15 cellular contexts compared by ENCODE assay signal in the genomic region with DNA sequence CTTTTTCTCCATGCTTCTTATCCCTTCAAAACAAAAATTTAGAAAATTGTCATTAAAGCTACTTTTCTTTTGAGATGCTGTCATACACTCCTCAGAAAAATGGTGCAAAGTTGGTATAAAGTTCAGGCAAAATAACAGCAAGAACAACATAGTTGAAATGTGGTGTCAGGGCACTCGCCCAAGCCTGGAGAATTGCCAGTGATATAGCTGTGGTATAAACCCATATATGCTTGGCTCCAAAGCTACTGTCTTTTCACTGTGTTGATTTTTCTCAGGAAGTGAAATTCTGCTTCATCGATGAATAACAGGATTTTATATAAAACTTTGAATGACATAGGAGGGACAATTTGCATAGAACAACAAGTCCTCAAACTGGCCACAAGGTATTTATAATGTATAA.
A peak's percentile ranks its signal among the peaks of the same experiment; 100 is the strongest.
DNase-seq lines count a peak whose midpoint lies in the region; ATAC-seq and TF ChIP-seq lines count a peak whose summit lies in the region.
"Had no signal": no experiment of that assay in that cellular context is flagged by ENCODE, and none has a peak within 500 bp of the region (broad histone marks: within the 10 kb centered on the region; RNA-seq: fewer than 3 reads in every experiment).

No MANE protein-coding gene starts in this region.

- no peaks in the 10 kb centered on the region for H3K4me1 Mint-ChIP-seq in MCF 10A (ENCODE audit: insufficient read depth, unreplicated experiment)
- H3K4me1 Mint-ChIP-seq: B cell, GM23338 had no signal

- no peaks in the 10 kb centered on the region for H4K20me1 ChIP-seq in mammary epithelial cell (ENCODE audit: insufficient read depth, low read length)

- intact Hi-C loops in mammary epithelial cell (cut with micrococcal nuclease), result no loop called here
- intact Hi-C loops in MCF 10A (cut with micrococcal nuclease), result no loop called here

- TF ChIP-seq CTCF in mammary epithelial cell (conservative IDR thresholded peaks at IDR 0.05 in 1 of 2, IDR thresholded peaks at IDR 0.05 in 1 of 2; ENCODE audit: extremely low read depth in 1 of 2, insufficient read depth in 1 of 2, low read depth in 1 of 2, low read length in 2 of 2) (no peak), MCF 10A (IDR thresholded peaks at IDR 0.05; ENCODE audit: unreplicated experiment) (no peak), cardiac fibroblast (IDR thresholded peaks at IDR 0.05; ENCODE audit: low read depth, low read length) (no peak), fibroblast of the aortic adventitia (IDR thresholded peaks at IDR 0.05; ENCODE audit: insufficient read depth, low read length) (no peak)

- peak overlapping the region; percentile 32 for H2AFZ ChIP-seq in mammary epithelial cell (ENCODE audit: low read depth, low read length)
- H2AFZ ChIP-seq: GM23338 had no signal

- no peak overlapping the region for H3K4me2 ChIP-seq in mammary epithelial cell (ENCODE audit: insufficient read depth, low read depth, low read length)
- H3K4me2 ChIP-seq: GM23338 had no signal

- H3K36me3 ChIP-seq in mammary epithelial cell (ENCODE audit: insufficient read depth, low read length), result no peaks in the 10 kb centered on the region

- CTCF ChIA-PET in mammary epithelial cell (lab: Charles Lee; ENCODE audit: low non-redundant PET) (no interaction called here), MCF 10A (lab: Yijun Ruan, JAX) (no interaction called here)

- no peaks in the 10 kb centered on the region for H3K27me3 Mint-ChIP-seq in MCF 10A (ENCODE audit: insufficient read depth, unreplicated experiment)
- H3K27me3 Mint-ChIP-seq: B cell; CD4-positive, alpha-beta T cell had no signal

- no TSS peak for BruUV-seq in mammary epithelial cell (replicated peaks; lab: Mats Ljungman, UMichigan)
- no TSS peak for BruUV-seq in MCF 10A (replicated peaks; lab: Mats Ljungman, UMichigan)

- H3K9me3 Mint-ChIP-seq in MCF 10A (ENCODE audit: unreplicated experiment), result peaks cover 5% of the 10 kb centered on the region

- DNase-seq in mammary epithelial cell (no peak), MCF 10A (ENCODE audit: unreplicated experiment) (no peak), cardiac fibroblast (ENCODE audit: low read depth in 2 of 2) (peak; percentile 9 to 58), fibroblast of the aortic adventitia (ENCODE audit: low read depth) (peak; percentile 12), NCI-H1048 (lab: John Stamatoyannopoulos, UW) (no peak)
- DNase-seq: C1 segment of cervical spinal cord; Calu3; CD4-positive, alpha-beta T cell; DND-41; GDM1; H7 had no signal

- H3K36me3 Mint-ChIP-seq in MCF 10A (ENCODE audit: insufficient read depth, unreplicated experiment), result no peaks in the 10 kb centered on the region

- dilution Hi-C loops in mammary epithelial cell (cut with HindIII; ENCODE audit: low sequenced_read_pairs), result no loop called here

- no peak overlapping the region for H3K4me3 ChIP-seq in mammary epithelial cell (replicated peaks in 1 of 3; ENCODE audit: insufficient read depth in 1 of 3, low read depth in 2 of 3, low read length in 3 of 3)
- H3K4me3 ChIP-seq in cardiac fibroblast (replicated peaks in 1 of 2; ENCODE audit: low read depth in 2 of 2, low read length in 2 of 2), result no peak overlapping the region
- H3K4me3 ChIP-seq in fibroblast of the aortic adventitia (ENCODE audit: low read depth, low read length), result no peak overlapping the region
- H3K4me3 ChIP-seq: GM23338 had no signal

- no peak overlapping the region for H3K27ac Mint-ChIP-seq in MCF 10A (ENCODE audit: low read depth, unreplicated experiment)
- H3K27ac Mint-ChIP-seq: B cell; CD4-positive, alpha-beta T cell; GM23338 had no signal

- POLR2A ChIA-PET in MCF 10A (lab: Yijun Ruan, JAX), result no interaction called here

- WGBS in mammary epithelial cell (ENCODE audit: low coverage, missing lambda C conversion rate), result 32% methylated on average over 2 of the region's 2 CpGs

- no peak overlapping the region for H3K4me3 Mint-ChIP-seq in MCF 10A (ENCODE audit: unreplicated experiment)
- H3K4me3 Mint-ChIP-seq: B cell; CD4-positive, alpha-beta T cell; GM23338 had no signal

- H3K9me3 ChIP-seq in mammary epithelial cell (replicated peaks; ENCODE audit: insufficient read depth, low read length), result no peaks in the 10 kb centered on the region

- in situ Hi-C loops in mammary epithelial cell (cut with MboI; ENCODE audit: low sequenced_read_pairs in 2 of 2), result no loop called here

- H3K4me1 ChIP-seq in mammary epithelial cell (ENCODE audit: insufficient read depth, low read length), result no peaks in the 10 kb centered on the region

- ATAC-seq in HG02588 (IDR thresholded peaks at IDR 0.05; ENCODE audit: unreplicated experiment) (no peak), HG03521 (IDR thresholded peaks at IDR 0.05; ENCODE audit: unreplicated experiment) (no peak)
- ATAC-seq: GM23338 had no signal

- H3K27ac ChIP-seq in mammary epithelial cell (ENCODE audit: insufficient read depth, low read depth, low read length), result no peak overlapping the region

- H3K79me2 ChIP-seq in mammary epithelial cell (ENCODE audit: insufficient read depth, low read length), result no peaks in the 10 kb centered on the region

- H3K27me3 ChIP-seq in mammary epithelial cell (ENCODE audit: insufficient read depth, low read length), result no peaks in the 10 kb centered on the region

- H3K9ac ChIP-seq in mammary epithelial cell (ENCODE audit: insufficient read depth, low read length), result no peak overlapping the region

Comparison
In these comparisons a context has a peak if more than half of its experiments do, and no peak if none do; other contexts are left out.
1. DNase-seq: peak in cardiac fibroblast (2 of 2) and fibroblast of the aortic adventitia (single experiment); none in mammary epithelial cell (single experiment), MCF 10A (single experiment) and NCI-H1048 (single experiment).